In genomic region chr17:49576906-49577650, GRCh38 we compare ENCODE assay signal across 8 cellular contexts. TPM values are rescaled to one million over a fixed set of nuclear protein-coding genes. Genes with fewer than 3 reads are reported as not detected.
DNase-seq lines count a peak whose midpoint lies in the region; ATAC-seq, FAIRE-seq and TF ChIP-seq lines count a peak whose summit lies in the region.

No MANE protein-coding gene starts in this region.

- WGBS in HUES64: 8% methylated on average over 22 of the region's 24 CpGs

- TF ChIP-seq CTCF in astrocyte (IDR thresholded peaks at IDR 0.05; ENCODE audit: insufficient read depth, low read depth, low read length): no peak

- no peak for ATAC-seq in stimulated activated naive B cell treated with anti-CD40 and anti-IgM and Interleukin-4, amounts not matched to agents 10 μg/mL and 1 μg/mL and 100 μg/mL, for 72 hours (replicated peaks)
- ATAC-seq in HG03039 (IDR thresholded peaks at IDR 0.05; ENCODE audit: unreplicated experiment): no peak
- no peak for ATAC-seq in HG03460 (IDR thresholded peaks at IDR 0.05; ENCODE audit: unreplicated experiment)

- peak overlapping the region; percentile 83 for H3K4me3 ChIP-seq in HUES64 (ENCODE audit: low read length)
- peak overlapping the region; percentile 61 for H3K4me3 ChIP-seq in astrocyte (ENCODE audit: insufficient read depth, low read depth, low read length)
- H3K4me3 ChIP-seq in iPS-20b (ENCODE audit: low read length): peak overlapping the region; percentile 91

- peaks cover 6% of the 10 kb centered on the region for H3K36me3 Mint-ChIP-seq in astrocyte (ENCODE audit: low read depth, unreplicated experiment)
- H3K36me3 Mint-ChIP-seq in stimulated activated naive B cell treated with anti-CD40 and anti-IgM and Interleukin-4, amounts not matched to agents 10 μg/mL and 1 μg/mL and 100 μg/mL, for 72 hours: peaks cover 7 to 9% of the 10 kb centered on the region in 2 donors

- H3K79me2 ChIP-seq in astrocyte (ENCODE audit: insufficient read depth, low read length): no peaks in the 10 kb centered on the region

- H3K36me3 ChIP-seq in HUES64 (ENCODE audit: insufficient read depth, low read length) (no peaks in the 10 kb centered on the region), astrocyte (ENCODE audit: insufficient read depth, low read length) (no peaks in the 10 kb centered on the region), iPS-20b (ENCODE audit: insufficient read depth, low read depth, low read length) (no peaks in the 10 kb centered on the region)

- peak overlapping the region; percentile 56 for H2AFZ ChIP-seq in astrocyte (ENCODE audit: low read depth, low read length)

- H3K27ac ChIP-seq in HUES64 (ENCODE audit: low read depth, low read length) (no peak overlapping the region), astrocyte (ENCODE audit: low read depth, low read length) (no peak overlapping the region), iPS-20b (ENCODE audit: low read length) (no peak overlapping the region)

- DNase-seq in astrocyte (ENCODE audit: low read depth): no peak
- DNase-seq in stimulated activated naive B cell treated with anti-CD40 and anti-IgM and Interleukin-4, amounts not matched to agents 10 μg/mL and 1 μg/mL and 100 μg/mL, for 72 hours: no peak
- no peak for DNase-seq in COR-L47 (lab: John Stamatoyannopoulos, UW)
- no peak for DNase-seq in activated gamma-delta T cell treated with Interleukin-2 at 50 U/mL for 16 hours

- H3K9me3 ChIP-seq in HUES64 (ENCODE audit: insufficient read depth, low read depth, low read length) (no peaks in the 10 kb centered on the region), astrocyte (ENCODE audit: insufficient read depth, low read depth, low read length) (no peaks in the 10 kb centered on the region), iPS-20b (ENCODE audit: insufficient read depth, low read depth, low read length) (no peaks in the 10 kb centered on the region)

- no peaks in the 10 kb centered on the region for H3K4me1 Mint-ChIP-seq in astrocyte (ENCODE audit: low read depth, unreplicated experiment)
- H3K4me1 Mint-ChIP-seq in stimulated activated naive B cell treated with anti-CD40 and anti-IgM and Interleukin-4, amounts not matched to agents 10 μg/mL and 1 μg/mL and 100 μg/mL, for 72 hours: peaks cover 20 to 37% of the 10 kb centered on the region in 2 donors

- peak overlapping the region; percentile 75 for H3K4me3 Mint-ChIP-seq in astrocyte (ENCODE audit: unreplicated experiment)
- peak overlapping the region; percentile 84 for H3K4me3 Mint-ChIP-seq in stimulated activated naive B cell treated with anti-CD40 and anti-IgM and Interleukin-4, amounts not matched to agents 10 μg/mL and 1 μg/mL and 100 μg/mL, for 72 hours

- H3K4me2 ChIP-seq in astrocyte (ENCODE audit: low read length): peak overlapping the region; percentile 94

- H3K9ac ChIP-seq in HUES64 (ENCODE audit: low read depth, low read length): 0 out of 2 replicates have a peak overlapping the region, but pooled peaks have one; percentile 4
- H3K9ac ChIP-seq in astrocyte (ENCODE audit: low read length): peak overlapping the region; percentile 38
- peak overlapping the region; percentile 68; the same call in 1 of the 2 replicates for H3K9ac ChIP-seq in iPS-20b (ENCODE audit: low read depth, low read length)

- peaks cover 52% of the 10 kb centered on the region for H3K27me3 Mint-ChIP-seq in astrocyte (ENCODE audit: low read depth, unreplicated experiment)
- peaks cover 46 to 65% of the 10 kb centered on the region in 2 donors for H3K27me3 Mint-ChIP-seq in stimulated activated naive B cell treated with anti-CD40 and anti-IgM and Interleukin-4, amounts not matched to agents 10 μg/mL and 1 μg/mL and 100 μg/mL, for 72 hours

- no peak for FAIRE-seq in astrocyte (lab: Jason Lieb, UNC)

- no peaks in the 10 kb centered on the region for H4K20me1 ChIP-seq in astrocyte (ENCODE audit: insufficient read depth, low read length)

- H3K4me1 ChIP-seq in HUES64 (ENCODE audit: insufficient read depth, low read length): peaks cover 5% of the 10 kb centered on the region
- peaks cover 10% of the 10 kb centered on the region for H3K4me1 ChIP-seq in astrocyte (ENCODE audit: insufficient read depth, low read length)
- H3K4me1 ChIP-seq in iPS-20b (ENCODE audit: insufficient read depth, low read length): peaks cover 8% of the 10 kb centered on the region; the same call in 1 of the 2 replicates

- peaks cover 23% of the 10 kb centered on the region for H3K27me3 ChIP-seq in HUES64 (ENCODE audit: insufficient read depth, low read length)
- H3K27me3 ChIP-seq in astrocyte (ENCODE audit: insufficient read depth, low read length): peaks cover 37% of the 10 kb centered on the region
- peaks cover 55% of the 10 kb centered on the region for H3K27me3 ChIP-seq in iPS-20b (ENCODE audit: insufficient read depth, low read length)

- no peak overlapping the region for H3K27ac Mint-ChIP-seq in astrocyte (ENCODE audit: unreplicated experiment)
- peak overlapping the region; percentile 74 for H3K27ac Mint-ChIP-seq in stimulated activated naive B cell treated with anti-CD40 and anti-IgM and Interleukin-4, amounts not matched to agents 10 μg/mL and 1 μg/mL and 100 μg/mL, for 72 hours

- peaks cover 2% of the 10 kb centered on the region for H3K9me3 Mint-ChIP-seq in astrocyte (ENCODE audit: unreplicated experiment)
- H3K9me3 Mint-ChIP-seq in stimulated activated naive B cell treated with anti-CD40 and anti-IgM and Interleukin-4, amounts not matched to agents 10 μg/mL and 1 μg/mL and 100 μg/mL, for 72 hours: no peaks in the 10 kb centered on the region

RNA-seq across cellular contexts. Expression of gene NXPH3, which starts 1.4 kb away (rescaled TPM):
- polyA plus RNA-seq in HUES64 (2013, experiment 1 of 2): 1.6 TPM
- polyA plus RNA-seq in HUES64 (2013, experiment 2 of 2): 1.7 TPM
- total RNA-seq in astrocyte: 0.19 and 0.43 TPM in 2 replicates

Comparison
In these comparisons a context has a peak if more than half of its experiments do, and no peak if none do; other contexts are left out.
1. H3K9ac ChIP-seq: peak in every context shown above with its lines; median percentile 68 in iPS-20b; 38 in astrocyte; 4 in HUES64.